In genomic region chr7:151960449-151960848, GRCh38 we compare ENCODE assay signal across 43 cellular contexts. TPM values are rescaled to one million over a fixed set of nuclear protein-coding genes. Genes with fewer than 3 reads are reported as not detected.
"Had no signal": no experiment of that assay in that cellular context is flagged by ENCODE, and none has a peak within 500 bp of the region (broad histone marks: within the 10 kb centered on the region; RNA-seq: fewer than 3 reads in every experiment).

No MANE protein-coding gene starts in this region.

- H3K4me3 ChIP-seq: adrenal gland, ascending aorta, body of pancreas, breast epithelium, cardiac muscle cell had no signal

- ATAC-seq: activated naive CD4-positive, alpha-beta T cell treated with anti-CD3 and anti-CD28 coated beads, Interleukin-2, amount 50 U/mL, for 72 hours; activated naive CD8-positive, alpha-beta T cell treated with anti-CD3 and anti-CD28 coated beads, Interleukin-2, amount 50 U/mL, for 24 hours; activated T-cell treated with anti-CD3 and anti-CD28 coated beads, Interleukin-2, amount 50 U/mL, for 4 hours; activated T-cell treated with anti-CD3 and anti-CD28 coated beads, Interleukin-2, amount 50 U/mL, for 72 hours; activated T-helper 17 cell treated with anti-CD3 and anti-CD28 coated beads, Interleukin-2, amount 50 U/mL, for 72 hours; body of pancreas had no signal

- DNase-seq: activated effector memory CD4-positive, alpha-beta T cell treated with anti-CD3 and anti-CD28 coated beads, Interleukin-2, amount 50 U/mL, for 16 hours; activated effector memory CD4-positive, alpha-beta T cell treated with Interleukin-2 at 50 U/mL for 16 hours; activated gamma-delta T cell; activated gamma-delta T cell treated with Interleukin-2 at 50 U/mL for 16 hours; activated naive CD4-positive, alpha-beta T cell; activated naive CD4-positive, alpha-beta T cell treated with anti-CD3 and anti-CD28 coated beads for 36 hours; activated naive CD4-positive, alpha-beta T cell treated with anti-CD3 and anti-CD28 coated beads, Interleukin-2, amount 10 ng/mL, durations not matched to agents 7 days and 5 days; activated naive CD4-positive, alpha-beta T cell treated with anti-CD3 and anti-CD28 coated beads, Interleukin-2, amount 50 U/mL, for 16 hours; activated naive CD4-positive, alpha-beta T cell treated with Interleukin-2 at 50 U/mL for 16 hours; activated naive CD8-positive, alpha-beta T cell treated with anti-CD3 and anti-CD28 coated beads for 36 hours; activated naive CD8-positive, alpha-beta T cell treated with anti-CD3 and anti-CD28 coated beads, Interleukin-2, amount 10 ng/mL, durations not matched to agents 7 days and 5 days; activated naive CD8-positive, alpha-beta T cell treated with anti-CD3 and anti-CD28 coated beads, Interleukin-2, amount 50 U/mL, for 24 hours; activated T-cell treated with anti-CD3 and anti-CD28 coated beads, Interleukin-2, amount 50 U/mL, for 1 hour; activated T-cell treated with anti-CD3 and anti-CD28 coated beads, Interleukin-2, amount 50 U/mL, for 24 hours; activated T-cell treated with anti-CD3 and anti-CD28 coated beads, Interleukin-2, amount 50 U/mL, for 4 hours; activated T-cell treated with anti-CD3 and anti-CD28 coated beads, Interleukin-2, amount 50 U/mL, for 48 hours; activated T-cell treated with anti-CD3 and anti-CD28 coated beads, Interleukin-2, amount 50 U/mL, for 72 hours; adrenal gland; amniotic stem cell; amygdala; anterior cingulate cortex; aorta; body of pancreas; brain microvascular endothelial cell; caudate nucleus; central memory CD4-positive, alpha-beta T cell; cerebellar nuclear complex had no signal

- H3K27me3 Mint-ChIP-seq: activated naive CD4-positive, alpha-beta T cell treated with anti-CD3 and anti-CD28 coated beads, Interleukin-2, amount 50 U/mL, for 24 hours; activated naive CD8-positive, alpha-beta T cell; activated naive CD8-positive, alpha-beta T cell treated with anti-CD3 and anti-CD28 coated beads for 36 hours; activated naive CD8-positive, alpha-beta T cell treated with anti-CD3 and anti-CD28 coated beads, Interleukin-2, amount 50 U/mL, for 24 hours; activated T-cell treated with anti-CD3 and anti-CD28 coated beads, Interleukin-2, amount 50 U/mL, for 24 hours; activated T-helper 17 cell treated with anti-CD3 and anti-CD28 coated beads, Interleukin-2, amount 50 U/mL, for 72 hours; central memory CD8-positive, alpha-beta T cell had no signal

- H3K27ac ChIP-seq: adrenal gland, ascending aorta, body of pancreas, brain microvascular endothelial cell, breast epithelium, cardiac muscle cell had no signal

- H3K9me3 ChIP-seq: adrenal gland, ascending aorta, body of pancreas, breast epithelium had no signal

- H3K9me3 Mint-ChIP-seq: activated naive CD4-positive, alpha-beta T cell treated with anti-CD3 and anti-CD28 coated beads, Interleukin-2, amount 50 U/mL, for 24 hours; activated T-cell treated with anti-CD3 and anti-CD28 coated beads, Interleukin-2, amount 50 U/mL, for 72 hours; activated T-helper 17 cell treated with anti-CD3 and anti-CD28 coated beads, Interleukin-2, amount 50 U/mL, for 72 hours; activated T-helper 2 cell treated with anti-CD3 and anti-CD28 coated beads, Interferon-gamma antibody, Interleukin-2, Interleukin-4, amounts not matched to agents 10 μg/mL and 5 μg/mL and 100 μg/mL, durations not matched to agents 14 hours and 24 hours and 36 hours; central memory CD8-positive, alpha-beta T cell had no signal

- H3K36me3 ChIP-seq: adrenal gland, ascending aorta, brain microvascular endothelial cell, breast epithelium, cardiac muscle cell had no signal

- H3K27ac Mint-ChIP-seq: activated naive CD4-positive, alpha-beta T cell treated with anti-CD3 and anti-CD28 coated beads for 36 hours; activated naive CD4-positive, alpha-beta T cell treated with anti-CD3 and anti-CD28 coated beads, Interleukin-2, amount 10 ng/mL, durations not matched to agents 7 days and 5 days; activated naive CD4-positive, alpha-beta T cell treated with anti-CD3 and anti-CD28 coated beads, Interleukin-2, amount 50 U/mL, for 24 hours; activated naive CD4-positive, alpha-beta T cell treated with anti-CD3 and anti-CD28 coated beads, Interleukin-2, amount 50 U/mL, for 72 hours; activated naive CD8-positive, alpha-beta T cell; activated naive CD8-positive, alpha-beta T cell treated with anti-CD3 and anti-CD28 coated beads for 36 hours; activated naive CD8-positive, alpha-beta T cell treated with anti-CD3 and anti-CD28 coated beads, Interleukin-2, amount 10 ng/mL, durations not matched to agents 7 days and 5 days; activated naive CD8-positive, alpha-beta T cell treated with anti-CD3 and anti-CD28 coated beads, Interleukin-2, amount 50 U/mL, for 24 hours; activated T-cell treated with anti-CD3 and anti-CD28 coated beads, Interleukin-2, amount 50 U/mL, for 24 hours; activated T-cell treated with anti-CD3 and anti-CD28 coated beads, Interleukin-2, amount 50 U/mL, for 72 hours; activated T-helper 1 cell treated with anti-CD3 and anti-CD28 coated beads, Interleukin-12 subunit alpha, Interleukin-12 subunit beta, Interleukin-2, Interleukin-4 antibody, amounts not matched to agents 30 ng/mL and 10 ng/mL and 1 ng/mL, durations not matched to agents 14 hours and 24 hours and 36 hours; activated T-helper 17 cell treated with anti-CD3 and anti-CD28 coated beads, Interleukin-2, amount 50 U/mL, for 72 hours; activated T-helper 2 cell treated with anti-CD3 and anti-CD28 coated beads, Interferon-gamma antibody, Interleukin-2, Interleukin-4, amounts not matched to agents 10 μg/mL and 5 μg/mL and 100 μg/mL, durations not matched to agents 14 hours and 24 hours and 36 hours; brain had no signal

- H3K4me1 ChIP-seq: adrenal gland, ascending aorta, body of pancreas, breast epithelium had no signal

- H3K4me1 Mint-ChIP-seq: activated naive CD4-positive, alpha-beta T cell treated with anti-CD3 and anti-CD28 coated beads, Interleukin-2, amount 10 ng/mL, durations not matched to agents 7 days and 5 days; activated naive CD4-positive, alpha-beta T cell treated with anti-CD3 and anti-CD28 coated beads, Interleukin-2, amount 50 U/mL, for 24 hours; activated naive CD8-positive, alpha-beta T cell treated with anti-CD3 and anti-CD28 coated beads for 36 hours; activated naive CD8-positive, alpha-beta T cell treated with anti-CD3 and anti-CD28 coated beads, Interleukin-2, amount 10 ng/mL, durations not matched to agents 7 days and 5 days; activated naive CD8-positive, alpha-beta T cell treated with anti-CD3 and anti-CD28 coated beads, Interleukin-2, amount 50 U/mL, for 24 hours; activated T-helper 17 cell treated with anti-CD3 and anti-CD28 coated beads, Interleukin-2, amount 50 U/mL, for 72 hours; brain; central memory CD8-positive, alpha-beta T cell had no signal

- H3K36me3 Mint-ChIP-seq: activated naive CD4-positive, alpha-beta T cell treated with anti-CD3 and anti-CD28 coated beads, Interleukin-2, amount 10 ng/mL, durations not matched to agents 7 days and 5 days; activated naive CD4-positive, alpha-beta T cell treated with anti-CD3 and anti-CD28 coated beads, Interleukin-2, amount 50 U/mL, for 24 hours; activated naive CD4-positive, alpha-beta T cell treated with anti-CD3 and anti-CD28 coated beads, Interleukin-2, amount 50 U/mL, for 72 hours; activated naive CD8-positive, alpha-beta T cell; activated naive CD8-positive, alpha-beta T cell treated with anti-CD3 and anti-CD28 coated beads for 36 hours; activated naive CD8-positive, alpha-beta T cell treated with anti-CD3 and anti-CD28 coated beads, Interleukin-2, amount 10 ng/mL, durations not matched to agents 7 days and 5 days; brain had no signal

- H3K27me3 ChIP-seq: adrenal gland, ascending aorta, body of pancreas, brain microvascular endothelial cell, breast epithelium, cardiac muscle cell had no signal

- FAIRE-seq: astrocyte, bronchial epithelial cell had no signal

- H3K4me3 Mint-ChIP-seq: activated naive CD4-positive, alpha-beta T cell treated with anti-CD3 and anti-CD28 coated beads for 36 hours; activated naive CD4-positive, alpha-beta T cell treated with anti-CD3 and anti-CD28 coated beads, Interleukin-2, amount 10 ng/mL, durations not matched to agents 7 days and 5 days; activated naive CD4-positive, alpha-beta T cell treated with anti-CD3 and anti-CD28 coated beads, Interleukin-2, amount 50 U/mL, for 24 hours; activated naive CD8-positive, alpha-beta T cell; activated naive CD8-positive, alpha-beta T cell treated with anti-CD3 and anti-CD28 coated beads for 36 hours; activated naive CD8-positive, alpha-beta T cell treated with anti-CD3 and anti-CD28 coated beads, Interleukin-2, amount 10 ng/mL, durations not matched to agents 7 days and 5 days; activated naive CD8-positive, alpha-beta T cell treated with anti-CD3 and anti-CD28 coated beads, Interleukin-2, amount 50 U/mL, for 24 hours; activated T-cell treated with anti-CD3 and anti-CD28 coated beads, Interleukin-2, amount 50 U/mL, for 24 hours; activated T-cell treated with anti-CD3 and anti-CD28 coated beads, Interleukin-2, amount 50 U/mL, for 4 hours; activated T-cell treated with anti-CD3 and anti-CD28 coated beads, Interleukin-2, amount 50 U/mL, for 72 hours; activated T-helper 1 cell treated with anti-CD3 and anti-CD28 coated beads, Interleukin-12 subunit alpha, Interleukin-12 subunit beta, Interleukin-2, Interleukin-4 antibody, amounts not matched to agents 30 ng/mL and 10 ng/mL and 1 ng/mL, durations not matched to agents 14 hours and 24 hours and 36 hours; activated T-helper 17 cell treated with anti-CD3 and anti-CD28 coated beads, Interleukin-2, amount 50 U/mL, for 72 hours; brain; central memory CD8-positive, alpha-beta T cell had no signal

RNA-seq across cellular contexts. Expression of gene GALNTL5, which starts 4.2 kb away (rescaled TPM):
- total RNA-seq: activated naive CD4-positive, alpha-beta T cell treated with anti-CD3 and anti-CD28 coated beads for 36 hours; activated naive CD4-positive, alpha-beta T cell treated with anti-CD3 and anti-CD28 coated beads, Interleukin-2, amount 50 U/mL, for 72 hours; activated naive CD8-positive, alpha-beta T cell treated with anti-CD3 and anti-CD28 coated beads for 36 hours; activated naive CD8-positive, alpha-beta T cell treated with anti-CD3 and anti-CD28 coated beads, Interleukin-2, amount 10 ng/mL, durations not matched to agents 7 days and 5 days; activated T-cell treated with anti-CD3 and anti-CD28 coated beads, Interleukin-2, amount 50 U/mL, for 4 hours; activated T-cell treated with anti-CD3 and anti-CD28 coated beads, Interleukin-2, amount 50 U/mL, for 72 hours; activated T-helper 1 cell treated with anti-CD3 and anti-CD28 coated beads, Interleukin-12 subunit alpha, Interleukin-12 subunit beta, Interleukin-2, Interleukin-4 antibody, amounts not matched to agents 30 ng/mL and 10 ng/mL and 1 ng/mL, durations not matched to agents 14 hours and 24 hours and 36 hours; activated T-helper 17 cell treated with anti-CD3 and anti-CD28 coated beads, Interleukin-2, amount 50 U/mL, for 72 hours; activated T-helper 2 cell treated with anti-CD3 and anti-CD28 coated beads, Interferon-gamma antibody, Interleukin-2, Interleukin-4, amounts not matched to agents 10 μg/mL and 5 μg/mL and 100 μg/mL, durations not matched to agents 14 hours and 24 hours and 36 hours; adrenal gland; aorta; ascending aorta; astrocyte; body of pancreas; breast epithelium; bronchial epithelial cell; cardiac muscle cell; cardiac septum; chondrocyte had no signal
- polyA plus RNA-seq: adipose tissue, adrenal gland, aorta, cardiac muscle cell had no signal
